Comparison of ENCODE assay signal across 1 cellular context in genomic region chr2:233756429-233757081, GRCh38.
A peak's percentile ranks its signal among the peaks of the same experiment; 100 is the strongest.
TF ChIP-seq lines count a peak whose summit lies in the region.

No MANE protein-coding gene starts in this region.

TF ChIP-seq in HepG2, 621 proteins besides CTCF, POLR2A, EP300 and RAD21 (continued from another document and continues in another):
- TF ChIP-seq ZNF580 (CRISPR knock-in tag; IDR thresholded peaks at IDR 0.05; ENCODE audit: borderline replicate concordance, low read depth) (no peak), RERE (CRISPR knock-in tag; IDR thresholded peaks at IDR 0.05; ENCODE audit: low read depth) (peak; percentile 100), CCAR2 (optimal IDR thresholded peaks at IDR 0.05; ENCODE audit: low read depth, low read length) (peak; percentile 54), SRSF1 (optimal IDR thresholded peaks at IDR 0.05; ENCODE audit: low read depth, low read length) (no peak), SP2 (CRISPR knock-in tag; IDR thresholded peaks at IDR 0.05) (no peak), XBP1 (CRISPR knock-in tag; IDR thresholded peaks at IDR 0.05) (no peak), FOXA3 (CRISPR knock-in tag; IDR thresholded peaks at IDR 0.05) (peak; percentile 97), GATAD1 (CRISPR knock-in tag; IDR thresholded peaks at IDR 0.05) (peak; percentile 55), ZSCAN29 (CRISPR knock-in tag; conservative IDR thresholded peaks at IDR 0.05) (0 out of 2 replicates have a peak, but pooled peaks have one; percentile 47), RXRA (CRISPR knock-in tag; IDR thresholded peaks at IDR 0.05) (peak; percentile 95; the same call in 1 of the 2 replicates), HDAC2 (CRISPR knock-in tag; IDR thresholded peaks at IDR 0.05) (peak; percentile 99), ZNF441 (CRISPR knock-in tag; IDR thresholded peaks at IDR 0.05; ENCODE audit: borderline replicate concordance) (no peak; the same call in 1 of the 2 replicates), HOXA7 (CRISPR knock-in tag; IDR thresholded peaks at IDR 0.05) (0 out of 2 replicates have a peak, but pooled peaks have one; percentile 68), ZNF615 (CRISPR knock-in tag; IDR thresholded peaks at IDR 0.05; ENCODE audit: borderline replicate concordance) (no peak), MBNL3 (CRISPR knock-in tag; conservative IDR thresholded peaks at IDR 0.05) (no peak), CREM (IDR thresholded peaks at IDR 0.05) (peak; percentile 95), CREM (CRISPR knock-in tag; IDR thresholded peaks at IDR 0.05) (no peak), DNMT3B (CRISPR knock-in tag; conservative IDR thresholded peaks at IDR 0.05) (0 out of 2 replicates have a peak, but pooled peaks have one; percentile 90), HOXA5 (CRISPR knock-in tag; IDR thresholded peaks at IDR 0.05) (peak; percentile 97), ZNF629 (CRISPR knock-in tag; conservative IDR thresholded peaks at IDR 0.05) (no peak; the same call in 1 of the 2 replicates), ZNF543 (CRISPR knock-in tag; IDR thresholded peaks at IDR 0.05) (no peak), HNRNPK (IDR thresholded peaks at IDR 0.05; ENCODE audit: low read depth, low read length, poor library complexity, severe bottlenecking) (no peak), HMGA1 (CRISPR knock-in tag; conservative IDR thresholded peaks at IDR 0.05) (no peak), PTBP1 (IDR thresholded peaks at IDR 0.05; ENCODE audit: low read depth, low read length, poor library complexity, severe bottlenecking) (no peak), CHCHD3 (CRISPR knock-in tag; IDR thresholded peaks at IDR 0.05) (0 out of 2 replicates have a peak, but pooled peaks have one; percentile 33), ATF7-NPFF (CRISPR knock-in tag; IDR thresholded peaks at IDR 0.05; ENCODE audit: low read depth) (0 out of 2 replicates have a peak, but pooled peaks have one; percentile 44), CC2D1A (CRISPR knock-in tag; IDR thresholded peaks at IDR 0.05) (0 out of 2 replicates have a peak, but pooled peaks have one; percentile 91), ZNF34 (CRISPR knock-in tag; IDR thresholded peaks at IDR 0.05; ENCODE audit: borderline replicate concordance) (no peak), TEF (CRISPR knock-in tag; IDR thresholded peaks at IDR 0.05) (peak; percentile 99), ZNF562 (CRISPR knock-in tag; IDR thresholded peaks at IDR 0.05; ENCODE audit: borderline replicate concordance) (0 out of 2 replicates have a peak, but pooled peaks have one; percentile 79), ZNF772 (CRISPR knock-in tag; IDR thresholded peaks at IDR 0.05) (peak; percentile 91), ZNF597 (CRISPR knock-in tag; IDR thresholded peaks at IDR 0.05) (no peak), ZSCAN9 (CRISPR knock-in tag; IDR thresholded peaks at IDR 0.05; ENCODE audit: borderline replicate concordance) (peak; percentile 77; the same call in 1 of the 2 replicates), ZNF605 (CRISPR knock-in tag; IDR thresholded peaks at IDR 0.05) (no peak)
- TF ChIP-seq, protein P1, sequence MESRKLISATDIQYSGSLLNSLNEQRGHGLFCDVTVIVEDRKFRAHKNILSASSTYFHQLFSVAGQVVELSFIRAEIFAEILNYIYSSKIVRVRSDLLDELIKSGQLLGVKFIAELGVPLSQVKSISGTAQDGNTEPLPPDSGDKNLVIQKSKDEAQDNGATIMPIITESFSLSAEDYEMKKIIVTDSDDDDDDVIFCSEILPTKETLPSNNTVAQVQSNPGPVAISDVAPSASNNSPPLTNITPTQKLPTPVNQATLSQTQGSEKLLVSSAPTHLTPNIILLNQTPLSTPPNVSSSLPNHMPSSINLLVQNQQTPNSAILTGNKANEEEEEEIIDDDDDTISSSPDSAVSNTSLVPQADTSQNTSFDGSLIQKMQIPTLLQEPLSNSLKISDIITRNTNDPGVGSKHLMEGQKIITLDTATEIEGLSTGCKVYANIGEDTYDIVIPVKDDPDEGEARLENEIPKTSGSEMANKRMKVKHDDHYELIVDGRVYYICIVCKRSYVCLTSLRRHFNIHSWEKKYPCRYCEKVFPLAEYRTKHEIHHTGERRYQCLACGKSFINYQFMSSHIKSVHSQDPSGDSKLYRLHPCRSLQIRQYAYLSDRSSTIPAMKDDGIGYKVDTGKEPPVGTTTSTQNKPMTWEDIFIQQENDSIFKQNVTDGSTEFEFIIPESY (CRISPR knock-in tag; IDR thresholded peaks at IDR 0.05), result peak; percentile 51; the same call in 1 of the 2 replicates
- TF ChIP-seq, protein P2, sequence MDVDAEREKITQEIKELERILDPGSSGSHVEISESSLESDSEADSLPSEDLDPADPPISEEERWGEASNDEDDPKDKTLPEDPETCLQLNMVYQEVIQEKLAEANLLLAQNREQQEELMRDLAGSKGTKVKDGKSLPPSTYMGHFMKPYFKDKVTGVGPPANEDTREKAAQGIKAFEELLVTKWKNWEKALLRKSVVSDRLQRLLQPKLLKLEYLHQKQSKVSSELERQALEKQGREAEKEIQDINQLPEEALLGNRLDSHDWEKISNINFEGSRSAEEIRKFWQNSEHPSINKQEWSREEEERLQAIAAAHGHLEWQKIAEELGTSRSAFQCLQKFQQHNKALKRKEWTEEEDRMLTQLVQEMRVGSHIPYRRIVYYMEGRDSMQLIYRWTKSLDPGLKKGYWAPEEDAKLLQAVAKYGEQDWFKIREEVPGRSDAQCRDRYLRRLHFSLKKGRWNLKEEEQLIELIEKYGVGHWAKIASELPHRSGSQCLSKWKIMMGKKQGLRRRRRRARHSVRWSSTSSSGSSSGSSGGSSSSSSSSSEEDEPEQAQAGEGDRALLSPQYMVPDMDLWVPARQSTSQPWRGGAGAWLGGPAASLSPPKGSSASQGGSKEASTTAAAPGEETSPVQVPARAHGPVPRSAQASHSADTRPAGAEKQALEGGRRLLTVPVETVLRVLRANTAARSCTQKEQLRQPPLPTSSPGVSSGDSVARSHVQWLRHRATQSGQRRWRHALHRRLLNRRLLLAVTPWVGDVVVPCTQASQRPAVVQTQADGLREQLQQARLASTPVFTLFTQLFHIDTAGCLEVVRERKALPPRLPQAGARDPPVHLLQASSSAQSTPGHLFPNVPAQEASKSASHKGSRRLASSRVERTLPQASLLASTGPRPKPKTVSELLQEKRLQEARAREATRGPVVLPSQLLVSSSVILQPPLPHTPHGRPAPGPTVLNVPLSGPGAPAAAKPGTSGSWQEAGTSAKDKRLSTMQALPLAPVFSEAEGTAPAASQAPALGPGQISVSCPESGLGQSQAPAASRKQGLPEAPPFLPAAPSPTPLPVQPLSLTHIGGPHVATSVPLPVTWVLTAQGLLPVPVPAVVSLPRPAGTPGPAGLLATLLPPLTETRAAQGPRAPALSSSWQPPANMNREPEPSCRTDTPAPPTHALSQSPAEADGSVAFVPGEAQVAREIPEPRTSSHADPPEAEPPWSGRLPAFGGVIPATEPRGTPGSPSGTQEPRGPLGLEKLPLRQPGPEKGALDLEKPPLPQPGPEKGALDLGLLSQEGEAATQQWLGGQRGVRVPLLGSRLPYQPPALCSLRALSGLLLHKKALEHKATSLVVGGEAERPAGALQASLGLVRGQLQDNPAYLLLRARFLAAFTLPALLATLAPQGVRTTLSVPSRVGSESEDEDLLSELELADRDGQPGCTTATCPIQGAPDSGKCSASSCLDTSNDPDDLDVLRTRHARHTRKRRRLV (CRISPR knock-in tag; IDR thresholded peaks at IDR 0.05), result no peak
- TF ChIP-seq, protein P3, sequence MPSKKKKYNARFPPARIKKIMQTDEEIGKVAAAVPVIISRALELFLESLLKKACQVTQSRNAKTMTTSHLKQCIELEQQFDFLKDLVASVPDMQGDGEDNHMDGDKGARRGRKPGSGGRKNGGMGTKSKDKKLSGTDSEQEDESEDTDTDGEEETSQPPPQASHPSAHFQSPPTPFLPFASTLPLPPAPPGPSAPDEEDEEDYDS (CRISPR knock-in tag; IDR thresholded peaks at IDR 0.05), result peak; percentile 39; the same call in 1 of the 2 replicates
- TF ChIP-seq, protein P4, sequence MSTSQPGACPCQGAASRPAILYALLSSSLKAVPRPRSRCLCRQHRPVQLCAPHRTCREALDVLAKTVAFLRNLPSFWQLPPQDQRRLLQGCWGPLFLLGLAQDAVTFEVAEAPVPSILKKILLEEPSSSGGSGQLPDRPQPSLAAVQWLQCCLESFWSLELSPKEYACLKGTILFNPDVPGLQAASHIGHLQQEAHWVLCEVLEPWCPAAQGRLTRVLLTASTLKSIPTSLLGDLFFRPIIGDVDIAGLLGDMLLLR (CRISPR knock-in tag; IDR thresholded peaks at IDR 0.05), result no peak
- TF ChIP-seq, protein P5, sequence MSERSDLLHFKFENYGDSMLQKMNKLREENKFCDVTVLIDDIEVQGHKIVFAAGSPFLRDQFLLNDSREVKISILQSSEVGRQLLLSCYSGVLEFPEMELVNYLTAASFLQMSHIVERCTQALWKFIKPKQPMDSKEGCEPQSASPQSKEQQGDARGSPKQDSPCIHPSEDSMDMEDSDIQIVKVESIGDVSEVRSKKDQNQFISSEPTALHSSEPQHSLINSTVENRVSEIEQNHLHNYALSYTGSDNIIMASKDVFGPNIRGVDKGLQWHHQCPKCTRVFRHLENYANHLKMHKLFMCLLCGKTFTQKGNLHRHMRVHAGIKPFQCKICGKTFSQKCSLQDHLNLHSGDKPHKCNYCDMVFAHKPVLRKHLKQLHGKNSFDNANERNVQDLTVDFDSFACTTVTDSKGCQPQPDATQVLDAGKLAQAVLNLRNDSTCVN (CRISPR knock-in tag; IDR thresholded peaks at IDR 0.05; ENCODE audit: borderline replicate concordance), result peak; percentile 88
- TF ChIP-seq, protein P6, sequence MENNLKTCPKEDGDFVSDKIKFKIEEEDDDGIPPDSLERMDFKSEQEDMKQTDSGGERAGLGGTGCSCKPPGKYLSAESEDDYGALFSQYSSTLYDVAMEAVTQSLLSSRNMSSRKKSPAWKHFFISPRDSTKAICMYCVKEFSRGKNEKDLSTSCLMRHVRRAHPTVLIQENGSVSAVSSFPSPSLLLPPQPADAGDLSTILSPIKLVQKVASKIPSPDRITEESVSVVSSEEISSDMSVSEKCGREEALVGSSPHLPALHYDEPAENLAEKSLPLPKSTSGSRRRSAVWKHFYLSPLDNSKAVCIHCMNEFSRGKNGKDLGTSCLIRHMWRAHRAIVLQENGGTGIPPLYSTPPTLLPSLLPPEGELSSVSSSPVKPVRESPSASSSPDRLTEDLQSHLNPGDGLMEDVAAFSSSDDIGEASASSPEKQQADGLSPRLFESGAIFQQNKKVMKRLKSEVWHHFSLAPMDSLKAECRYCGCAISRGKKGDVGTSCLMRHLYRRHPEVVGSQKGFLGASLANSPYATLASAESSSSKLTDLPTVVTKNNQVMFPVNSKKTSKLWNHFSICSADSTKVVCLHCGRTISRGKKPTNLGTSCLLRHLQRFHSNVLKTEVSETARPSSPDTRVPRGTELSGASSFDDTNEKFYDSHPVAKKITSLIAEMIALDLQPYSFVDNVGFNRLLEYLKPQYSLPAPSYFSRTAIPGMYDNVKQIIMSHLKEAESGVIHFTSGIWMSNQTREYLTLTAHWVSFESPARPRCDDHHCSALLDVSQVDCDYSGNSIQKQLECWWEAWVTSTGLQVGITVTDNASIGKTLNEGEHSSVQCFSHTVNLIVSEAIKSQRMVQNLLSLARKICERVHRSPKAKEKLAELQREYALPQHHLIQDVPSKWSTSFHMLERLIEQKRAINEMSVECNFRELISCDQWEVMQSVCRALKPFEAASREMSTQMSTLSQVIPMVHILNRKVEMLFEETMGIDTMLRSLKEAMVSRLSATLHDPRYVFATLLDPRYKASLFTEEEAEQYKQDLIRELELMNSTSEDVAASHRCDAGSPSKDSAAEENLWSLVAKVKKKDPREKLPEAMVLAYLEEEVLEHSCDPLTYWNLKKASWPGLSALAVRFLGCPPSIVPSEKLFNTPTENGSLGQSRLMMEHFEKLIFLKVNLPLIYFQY (CRISPR knock-in tag; IDR thresholded peaks at IDR 0.05; ENCODE audit: borderline replicate concordance), result peak; percentile 73; the same call in 1 of the 2 replicates
